In genomic region chr1:119132179-119132578, GRCh38 we compare ENCODE assay signal across 25 cellular contexts. TPM values are rescaled to one million over a fixed set of nuclear protein-coding genes. Genes with fewer than 3 reads are reported as not detected.
DNase-seq lines count a peak whose midpoint lies in the region; ATAC-seq and TF ChIP-seq lines count a peak whose summit lies in the region.
"Had no signal": no experiment of that assay in that cellular context is flagged by ENCODE, and none has a peak within 500 bp of the region (broad histone marks: within the 10 kb centered on the region; RNA-seq: fewer than 3 reads in every experiment).

No MANE protein-coding gene starts in this region.

- 65% methylated on average over 3 of the region's 3 CpGs for WGBS in suprapubic skin

- H3K4me1 ChIP-seq in tibial artery (peaks cover 0 to 23% (median 7%) of the 10 kb centered on the region in 4 donors), suprapubic skin (peaks cover 5% of the 10 kb centered on the region)

- no peaks in the 10 kb centered on the region for H3K4me1 Mint-ChIP-seq in activated naive CD4-positive, alpha-beta T cell treated with anti-CD3 and anti-CD28 coated beads for 36 hours (ENCODE audit: low read depth)

- no peaks in the 10 kb centered on the region for H3K27me3 Mint-ChIP-seq in activated naive CD4-positive, alpha-beta T cell treated with anti-CD3 and anti-CD28 coated beads for 36 hours (ENCODE audit: low read depth)
- H3K27me3 Mint-ChIP-seq: B cell; brain; effector memory CD8-positive, alpha-beta T cell; natural killer cell treated with Interleukin-12 subunit alpha and Interleukin-12 subunit beta and Interleukin-15 and Interleukin-18, amount 100 ng/mL, for 72 hours had no signal

- no peaks in the 10 kb centered on the region for H3K27me3 ChIP-seq in tibial artery
- H3K27me3 ChIP-seq in suprapubic skin, result no peaks in the 10 kb centered on the region
- H3K27me3 ChIP-seq: esophagus squamous epithelium, pancreas had no signal

- intact Hi-C loops in Right ventricle myocardium inferior (cut with DNase I), result no loop called here
- intact Hi-C loops in cardiac septum (cut with DNase I), result no loop called here
- intact Hi-C loops in tibial artery (cut with DNase I; ENCODE audit: low total_unique reads), result no loop called here
- intact Hi-C loops in activated naive CD4-positive, alpha-beta T cell treated with anti-CD3 and anti-CD28 coated beads for 36 hours (cut with micrococcal nuclease), result no loop called here

- no peak for TF ChIP-seq CTCF in tibial artery (IDR thresholded peaks at IDR 0.05)
- no peak for TF ChIP-seq CTCF in suprapubic skin (IDR thresholded peaks at IDR 0.05)

- ATAC-seq in Right ventricle myocardium inferior, result peak; percentile 81
- ATAC-seq: A549; effector memory CD8-positive, alpha-beta T cell; natural killer cell treated with Interleukin-12 subunit alpha and Interleukin-12 subunit beta and Interleukin-15 and Interleukin-18, amount 100 ng/mL, for 72 hours; pancreas had no signal

- no peak overlapping the region for H3K4me3 Mint-ChIP-seq in activated naive CD4-positive, alpha-beta T cell treated with anti-CD3 and anti-CD28 coated beads for 36 hours
- H3K4me3 Mint-ChIP-seq: B cell; brain; effector memory CD8-positive, alpha-beta T cell; H9; mesothelial cell of epicardium; natural killer cell treated with Interleukin-12 subunit alpha and Interleukin-12 subunit beta and Interleukin-15 and Interleukin-18, amount 100 ng/mL, for 72 hours had no signal

- TF ChIP-seq POLR2A in suprapubic skin (IDR thresholded peaks at IDR 0.05), result no peak

- H3K27ac ChIP-seq in tibial artery (peak overlapping the region; percentile 28 to 37), suprapubic skin (no peak overlapping the region)
- H3K27ac ChIP-seq: A549, esophagus squamous epithelium, pancreas, SK-N-MC had no signal

- H3K4me3 ChIP-seq in tibial artery, result no peak overlapping the region
- no peak overlapping the region for H3K4me3 ChIP-seq in suprapubic skin
- H3K4me3 ChIP-seq: A549, esophagus squamous epithelium, pancreas, SK-N-MC had no signal

- peaks cover 29% of the 10 kb centered on the region for H3K36me3 Mint-ChIP-seq in activated naive CD4-positive, alpha-beta T cell treated with anti-CD3 and anti-CD28 coated beads for 36 hours (ENCODE audit: low read depth)
- H3K36me3 Mint-ChIP-seq: natural killer cell treated with Interleukin-12 subunit alpha and Interleukin-12 subunit beta and Interleukin-15 and Interleukin-18, amount 100 ng/mL, for 72 hours had no signal

- no peak for TF ChIP-seq EP300 in suprapubic skin (IDR thresholded peaks at IDR 0.05)

- no peaks in the 10 kb centered on the region for H3K36me3 ChIP-seq in tibial artery
- no peaks in the 10 kb centered on the region for H3K36me3 ChIP-seq in suprapubic skin
- H3K36me3 ChIP-seq: pancreas had no signal

- CTCF ChIA-PET in activated naive CD4-positive, alpha-beta T cell treated with anti-CD3 and anti-CD28 coated beads for 36 hours (lab: Charles Lee), result no interaction called here

- H3K9me3 ChIP-seq in tibial artery (no peaks in the 10 kb centered on the region), suprapubic skin (no peaks in the 10 kb centered on the region)
- H3K9me3 ChIP-seq: A549, esophagus squamous epithelium, pancreas had no signal

- no peak overlapping the region for H3K27ac Mint-ChIP-seq in activated naive CD4-positive, alpha-beta T cell treated with anti-CD3 and anti-CD28 coated beads for 36 hours
- H3K27ac Mint-ChIP-seq: B cell; brain; H9; mesothelial cell of epicardium; natural killer cell treated with Interleukin-12 subunit alpha and Interleukin-12 subunit beta and Interleukin-15 and Interleukin-18, amount 100 ng/mL, for 72 hours had no signal

- peaks cover 2% of the 10 kb centered on the region for H3K9me3 Mint-ChIP-seq in activated naive CD4-positive, alpha-beta T cell treated with anti-CD3 and anti-CD28 coated beads for 36 hours
- H3K9me3 Mint-ChIP-seq: effector memory CD8-positive, alpha-beta T cell; H9; natural killer cell treated with Interleukin-12 subunit alpha and Interleukin-12 subunit beta and Interleukin-15 and Interleukin-18, amount 100 ng/mL, for 72 hours had no signal

- DNase-seq in Right ventricle myocardium inferior (ENCODE audit: missing footprints), result peak; percentile 66
- no peak for DNase-seq in cardiac septum (ENCODE audit: low spot score)
- DNase-seq in NCI-H446 (lab: John Stamatoyannopoulos, UW), result peak; percentile 97 to 100
- DNase-seq in fibroblast of peridontal ligament (ENCODE audit: extremely low read depth), result peak; percentile 20
- DNase-seq in tibial artery, result peak; percentile 27 to 75
- no peak for DNase-seq in suprapubic skin (ENCODE audit: low spot score in 2 of 2)
- DNase-seq in activated naive CD4-positive, alpha-beta T cell treated with anti-CD3 and anti-CD28 coated beads for 36 hours, result no peak
- DNase-seq in H4 (ENCODE audit: low spot score), result no peak
- DNase-seq: activated CD4-positive, alpha-beta T cell treated with anti-CD3 and anti-CD28 coated beads, Interleukin-2, amount 50 U/mL, for 48 hours; COR-L47; effector memory CD8-positive, alpha-beta T cell; esophagus squamous epithelium; H9; Karpas-422; NCI-H1105 treated with DMSO at 0.1 percent for 48 hours; NCI-H2081; NCI-H510A treated with DMSO at 0.1 percent for 48 hours; pancreas; T-helper 2 cell had no signal

RNA-seq across cellular contexts. Expression of gene WARS2, which starts 8.3 kb away (rescaled TPM):
- total RNA-seq in Right ventricle myocardium inferior (5.8 TPM), cardiac septum (10.7 TPM), suprapubic skin (10 to 100 TPM; 13.3 to 28.1 (median 16.2) TPM)
- 10 to 100 TPM; 28.3 to 30.0 TPM for total RNA-seq in activated naive CD4-positive, alpha-beta T cell treated with anti-CD3 and anti-CD28 coated beads for 36 hours
- total RNA-seq in H4 (2014; rRNA removed; shearing (Covaris generic)), result 15.1 and 21.9 TPM in 2 replicates

Comparison
In these comparisons a context has a peak if more than half of its experiments do, and no peak if none do; other contexts are left out.
1. DNase-seq: peak in Right ventricle myocardium inferior (single experiment), NCI-H446 (2 of 2), fibroblast of peridontal ligament (single experiment) and tibial artery (2 of 2); none in cardiac septum (single experiment), suprapubic skin (0 of 2), activated naive CD4-positive, alpha-beta T cell treated with anti-CD3 and anti-CD28 coated beads for 36 hours (single experiment) and H4 (single experiment).